ENCODE assay signal across 1 cellular context in the genomic region with DNA sequence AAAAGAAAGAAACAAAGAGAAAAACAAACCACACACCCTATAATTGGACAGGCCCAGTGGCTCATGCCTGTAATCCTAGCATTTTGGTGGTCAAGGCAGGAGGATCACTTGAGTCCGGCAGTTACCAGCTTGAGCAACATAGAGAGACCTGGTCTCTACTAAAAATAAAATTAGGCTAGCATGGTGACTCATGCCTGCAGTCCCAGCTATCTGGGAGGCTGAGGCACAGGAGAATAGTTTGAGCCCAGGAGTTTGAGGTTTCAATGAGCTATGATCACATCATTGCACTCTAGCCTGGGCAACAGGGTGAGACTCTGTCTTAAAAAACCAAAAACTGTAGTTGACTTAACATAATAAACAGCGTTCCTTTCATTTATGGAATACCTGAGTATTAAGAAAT.
TF ChIP-seq lines count a peak whose summit lies in the region.

No MANE protein-coding gene starts in this region.

TF ChIP-seq in HCT116, 20 proteins besides CTCF, POLR2A, EP300 and RAD21:
- TF ChIP-seq EGR1 (IDR thresholded peaks at IDR 0.05; ENCODE audit: low read depth) (no peak), POLR2AphosphoS5 (IDR thresholded peaks at IDR 0.05; ENCODE audit: low read depth, low read length) (no peak), ZNF274 (IDR thresholded peaks at IDR 0.05; ENCODE audit: low read depth, low read length) (no peak), SIN3A (IDR thresholded peaks at IDR 0.05; ENCODE audit: low read depth) (no peak)
